8 cellular contexts compared by ENCODE assay signal in genomic region chr6:166382500-166382932, GRCh38. TPM values are rescaled to one million over a fixed set of nuclear protein-coding genes. Genes with fewer than 3 reads are reported as not detected.
DNase-seq lines count a peak whose midpoint lies in the region; ATAC-seq and TF ChIP-seq lines count a peak whose summit lies in the region.

No MANE protein-coding gene starts in this region.

- peak overlapping the region; percentile 72 to 99 (median 92) for H3K4me3 ChIP-seq in spleen

- peak overlapping the region; percentile 50 to 96 (median 90) for H3K27ac ChIP-seq in spleen

- intact Hi-C loops in left ventricle myocardium superior (cut with micrococcal nuclease), result loop anchor here (10.0 kb wide), 1 partner anchor 48 kb away; no protein-coding TSS in a partner anchor
- intact Hi-C loops in spleen (cut with DNase I; ENCODE audit: low total_unique reads), result no loop called here

- TF ChIP-seq POLR2A in spleen (IDR thresholded peaks at IDR 0.05), result peak in 1 of 3 donors; percentile 78

- no peak for DNase-seq in activated CD4-positive, alpha-beta memory T cell treated with anti-CD3 and anti-CD28 coated beads, Interleukin-2, amount 10 ng/mL, durations not matched to agents 7 days and 5 days
- DNase-seq in left ventricle myocardium superior, result no peak
- DNase-seq in spleen, result no peak
- no peak for DNase-seq in cerebellar nuclear complex (lab: John Stamatoyannopoulos, UW)
- no peak for DNase-seq in NCI-H2081 (lab: John Stamatoyannopoulos, UW)
- DNase-seq in effector CD8-positive, alpha-beta T cell (lab: John Stamatoyannopoulos, UW), result no peak

- POLR2A ChIA-PET in activated CD4-positive, alpha-beta memory T cell treated with anti-CD3 and anti-CD28 coated beads, Interleukin-2, amount 10 ng/mL, durations not matched to agents 7 days and 5 days (lab: Charles Lee), result no interaction called here

- peak overlapping the region; percentile 91 for H3K4me3 Mint-ChIP-seq in activated CD4-positive, alpha-beta memory T cell treated with anti-CD3 and anti-CD28 coated beads, Interleukin-2, amount 10 ng/mL, durations not matched to agents 7 days and 5 days

- H3K36me3 ChIP-seq in spleen, result no peaks in the 10 kb centered on the region

- no peak for TF ChIP-seq CTCF in spleen (IDR thresholded peaks at IDR 0.05 in 8 of 11, conservative IDR thresholded peaks at IDR 0.05 in 3 of 11)

- H3K4me1 Mint-ChIP-seq in activated CD4-positive, alpha-beta memory T cell treated with anti-CD3 and anti-CD28 coated beads, Interleukin-2, amount 10 ng/mL, durations not matched to agents 7 days and 5 days, result peaks cover 19% of the 10 kb centered on the region

- no peaks in the 10 kb centered on the region for H3K27me3 ChIP-seq in spleen (replicated peaks in 1 of 7)

- no peaks in the 10 kb centered on the region for H3K9me3 Mint-ChIP-seq in activated CD4-positive, alpha-beta memory T cell treated with anti-CD3 and anti-CD28 coated beads, Interleukin-2, amount 10 ng/mL, durations not matched to agents 7 days and 5 days

- 0 to 1% (median 0%) methylated on average over 8 to 46 of the region's 46 CpGs for whole genome bisulfite sequencing in spleen, 5 donors

- H3K27me3 Mint-ChIP-seq in activated CD4-positive, alpha-beta memory T cell treated with anti-CD3 and anti-CD28 coated beads, Interleukin-2, amount 10 ng/mL, durations not matched to agents 7 days and 5 days, result no peaks in the 10 kb centered on the region

- CTCF ChIA-PET in activated CD4-positive, alpha-beta memory T cell treated with anti-CD3 and anti-CD28 coated beads, Interleukin-2, amount 10 ng/mL, durations not matched to agents 7 days and 5 days (lab: Charles Lee), result no interaction called here

- no peaks in the 10 kb centered on the region for H3K36me3 Mint-ChIP-seq in activated CD4-positive, alpha-beta memory T cell treated with anti-CD3 and anti-CD28 coated beads, Interleukin-2, amount 10 ng/mL, durations not matched to agents 7 days and 5 days (ENCODE audit: low read depth)

- peaks cover 4 to 41% (median 18%) of the 10 kb centered on the region in 6 donors for H3K4me1 ChIP-seq in spleen

- no peaks in the 10 kb centered on the region for H3K9me3 ChIP-seq in spleen

- ATAC-seq in GM18498 (IDR thresholded peaks at IDR 0.05; ENCODE audit: unreplicated experiment) (peak; percentile 15), HG02840 (IDR thresholded peaks at IDR 0.05; ENCODE audit: low FRiP score, unreplicated experiment) (peak; percentile 4), left ventricle myocardium superior (peak; percentile 31)

- peak overlapping the region; percentile 80 for H3K27ac Mint-ChIP-seq in activated CD4-positive, alpha-beta memory T cell treated with anti-CD3 and anti-CD28 coated beads, Interleukin-2, amount 10 ng/mL, durations not matched to agents 7 days and 5 days

RNA-seq across cellular contexts. Expression of gene MPC1, which starts 0.2 kb away (rescaled TPM):
- 10 to 100 TPM; 23.0 to 24.1 TPM for total RNA-seq in activated CD4-positive, alpha-beta memory T cell treated with anti-CD3 and anti-CD28 coated beads, Interleukin-2, amount 10 ng/mL, durations not matched to agents 7 days and 5 days
- total RNA-seq in left ventricle myocardium superior, result 411 TPM
- 10 to 100 TPM; 29.1 to 56.8 (median 34.5) TPM for total RNA-seq in spleen
- polyA plus RNA-seq in spleen, result 10 to 100 TPM; 49.5 to 58.6 (median 52.4) TPM

RNA-seq across cellular contexts. Expression of gene SFT2D1, which starts 40.2 kb away (rescaled TPM):
- 10 to 100 TPM; 70.0 to 72.0 TPM for total RNA-seq in activated CD4-positive, alpha-beta memory T cell treated with anti-CD3 and anti-CD28 coated beads, Interleukin-2, amount 10 ng/mL, durations not matched to agents 7 days and 5 days
- total RNA-seq in left ventricle myocardium superior, result 18.2 TPM
- total RNA-seq in spleen, result 10 to 100 TPM; 46.0 to 66.4 (median 51.9) TPM
- polyA plus RNA-seq in spleen, result 10 to 100 TPM; 58.8 to 71.0 (median 69.7) TPM
